Comparison of ENCODE assay signal across 21 cellular contexts in genomic region chr9:112341741-112342140, GRCh38. TPM values are rescaled to one million over a fixed set of nuclear protein-coding genes. Genes with fewer than 3 reads are reported as not detected.
DNase-seq lines count a peak whose midpoint lies in the region; ATAC-seq, FAIRE-seq and TF ChIP-seq lines count a peak whose summit lies in the region.
"Had no signal": no experiment of that assay in that cellular context is flagged by ENCODE, and none has a peak within 500 bp of the region (broad histone marks: within the 10 kb centered on the region; RNA-seq: fewer than 3 reads in every experiment).

No MANE protein-coding gene starts in this region.

- TF ChIP-seq RAD21 in HepG2 (CRISPR knock-in tag; IDR thresholded peaks at IDR 0.05) = no peak

- no peaks in the 10 kb centered on the region for H3K36me3 Mint-ChIP-seq in stimulated activated naive B cell treated with anti-CD40 and anti-IgM and Interleukin-4, amounts not matched to agents 10 μg/mL and 1 μg/mL and 100 μg/mL, for 72 hours

- intact Hi-C loops in HepG2 (cut with micrococcal nuclease; ENCODE audit: unreplicated experiment) = no loop called here
- intact Hi-C loops in right lobe of liver (cut with DNase I) = no loop called here

- POLR2A ChIA-PET in HepG2 (lab: Yijun Ruan, JAX) = interaction anchor here (0.7 to 1.0 kb wide), 2 partner anchors 8 to 165 kb away, joined by 3 to 7 read pairs; partner anchors contain the start of gene PTBP3

- no peak overlapping the region for H3K4me3 ChIP-seq in HepG2 (replicated peaks in 1 of 3; ENCODE audit: insufficient read depth in 1 of 3, low read depth in 2 of 3, low read length in 3 of 3)
- H3K4me3 ChIP-seq in right lobe of liver = no peak overlapping the region
- H3K4me3 ChIP-seq in RWPE2 (ENCODE audit: severe bottlenecking) = no peak overlapping the region
- H3K4me3 ChIP-seq in foreskin fibroblast (ENCODE audit: low read depth in 1 of 2, low read length in 2 of 2) = no peak overlapping the region
- H3K4me3 ChIP-seq: GM12878, lower lobe of right lung, ovary, transverse colon had no signal

- H3K9ac ChIP-seq in HepG2 (ENCODE audit: insufficient read depth, low read depth, low read length) = no peak overlapping the region

- 0 out of 2 replicates have a peak overlapping the region, but pooled peaks have one; percentile 19 for H3K4me2 ChIP-seq in HepG2 (ENCODE audit: low read depth, low read length)

- H2AFZ ChIP-seq in HepG2 (ENCODE audit: low read length) = no peak overlapping the region

- peak; percentile 52 for DNase-seq in HepG2 (ENCODE audit: low spot score)
- no peak for DNase-seq in right lobe of liver
- DNase-seq in RWPE2 (ENCODE audit: low spot score) = no peak
- DNase-seq in foreskin fibroblast = peak; percentile 33 to 60
- peak; percentile 31 for DNase-seq in urothelium cell line (ENCODE audit: low spot score)
- no peak for DNase-seq in stimulated activated naive B cell treated with anti-CD40 and anti-IgM and Interleukin-4, amounts not matched to agents 10 μg/mL and 1 μg/mL and 100 μg/mL, for 72 hours
- no peak for DNase-seq in activated gamma-delta T cell (lab: John Stamatoyannopoulos, UW)
- no peak for DNase-seq in NCI-H69 (lab: John Stamatoyannopoulos, UW)
- DNase-seq: activated CD4-positive, alpha-beta T cell treated with anti-CD3 and anti-CD28 coated beads, Interleukin-2, amount 50 U/mL, for 4 hours; DMS 273 treated with DMSO at 0.1 percent for 48 hours; effector memory CD8-positive, alpha-beta T cell; lower lobe of right lung; NCI-H2171 treated with DMSO at 0.1 percent for 48 hours; OCI-M1; ovary; stimulated activated CD4-positive, alpha-beta T cell treated with anti-CD3 and anti-CD28 coated beads, Interleukin-15, amount 100 ng/mL, for 24 hours; transverse colon had no signal

- H3K27me3 ChIP-seq in HepG2 (ENCODE audit: control insufficient read depth in 1 of 2, insufficient read depth in 2 of 2, low read length in 2 of 2) (no peaks in the 10 kb centered on the region), right lobe of liver (no peaks in the 10 kb centered on the region), RWPE2 (ENCODE audit: insufficient read depth, poor library complexity, severe bottlenecking) (no peaks in the 10 kb centered on the region)
- H3K27me3 ChIP-seq: ovary, transverse colon had no signal

- H3K27ac ChIP-seq in HepG2 (ENCODE audit: extremely low read length, insufficient read depth, low read length) = peak overlapping the region; percentile 50
- no peak overlapping the region for H3K27ac ChIP-seq in right lobe of liver
- peak overlapping the region; percentile 33 for H3K27ac ChIP-seq in RWPE2 (ENCODE audit: poor library complexity, severe bottlenecking)
- H3K27ac ChIP-seq: lower lobe of right lung, ovary, transverse colon had no signal

- H3K4me3 Mint-ChIP-seq in stimulated activated naive B cell treated with anti-CD40 and anti-IgM and Interleukin-4, amounts not matched to agents 10 μg/mL and 1 μg/mL and 100 μg/mL, for 72 hours = no peak overlapping the region
- H3K4me3 Mint-ChIP-seq: effector memory CD8-positive, alpha-beta T cell; T-helper 2 cell treated with Interferon-gamma antibody and Interleukin-4, amounts not matched to agents 5 μg/mL and 100 μg/mL, for 36 hours had no signal

- H3K9me3 Mint-ChIP-seq in stimulated activated naive B cell treated with anti-CD40 and anti-IgM and Interleukin-4, amounts not matched to agents 10 μg/mL and 1 μg/mL and 100 μg/mL, for 72 hours = no peaks in the 10 kb centered on the region
- H3K9me3 Mint-ChIP-seq: activated T-helper 2 cell treated with anti-CD3 and anti-CD28 coated beads, Interferon-gamma antibody, Interleukin-2, Interleukin-4, amounts not matched to agents 10 μg/mL and 5 μg/mL and 100 μg/mL, durations not matched to agents 14 hours and 24 hours and 36 hours; effector memory CD8-positive, alpha-beta T cell; T-helper 2 cell treated with Interferon-gamma antibody and Interleukin-4, amounts not matched to agents 5 μg/mL and 100 μg/mL, for 36 hours had no signal

- H3K36me3 ChIP-seq in HepG2 (replicated peaks in 1 of 2; ENCODE audit: control insufficient read depth in 1 of 2, insufficient read depth in 2 of 2, low read length in 2 of 2) = no peaks in the 10 kb centered on the region
- no peaks in the 10 kb centered on the region for H3K36me3 ChIP-seq in right lobe of liver
- H3K36me3 ChIP-seq in RWPE2 (ENCODE audit: low read depth) = no peaks in the 10 kb centered on the region
- H3K36me3 ChIP-seq: lower lobe of right lung, ovary, transverse colon had no signal

- TF ChIP-seq POLR2A in HepG2 (IDR thresholded peaks at IDR 0.05; ENCODE audit: insufficient read depth in 1 of 2, low read depth in 2 of 2, low read length in 2 of 2) (no peak), right lobe of liver (IDR thresholded peaks at IDR 0.05) (no peak)

- H3K4me1 ChIP-seq in HepG2 (ENCODE audit: insufficient read depth, low read length) (peaks cover 48% of the 10 kb centered on the region), right lobe of liver (peaks cover 0 to 19% (median 8%) of the 10 kb centered on the region in 4 donors), RWPE2 (ENCODE audit: insufficient read depth, poor library complexity, severe bottlenecking) (peaks cover 12% of the 10 kb centered on the region)
- H3K4me1 ChIP-seq: lower lobe of right lung had no signal

- no peaks in the 10 kb centered on the region for H3K9me3 ChIP-seq in HepG2 (ENCODE audit: low read length)
- H3K9me3 ChIP-seq in right lobe of liver = no peaks in the 10 kb centered on the region
- H3K9me3 ChIP-seq in RWPE2 (ENCODE audit: severe bottlenecking) = no peaks in the 10 kb centered on the region
- H3K9me3 ChIP-seq: lower lobe of right lung, ovary, transverse colon had no signal

- no peaks in the 10 kb centered on the region for H3K27me3 Mint-ChIP-seq in stimulated activated naive B cell treated with anti-CD40 and anti-IgM and Interleukin-4, amounts not matched to agents 10 μg/mL and 1 μg/mL and 100 μg/mL, for 72 hours

- no peaks in the 10 kb centered on the region for H3K4me1 Mint-ChIP-seq in stimulated activated naive B cell treated with anti-CD40 and anti-IgM and Interleukin-4, amounts not matched to agents 10 μg/mL and 1 μg/mL and 100 μg/mL, for 72 hours

- no peak overlapping the region for H3K27ac Mint-ChIP-seq in stimulated activated naive B cell treated with anti-CD40 and anti-IgM and Interleukin-4, amounts not matched to agents 10 μg/mL and 1 μg/mL and 100 μg/mL, for 72 hours
- H3K27ac Mint-ChIP-seq: activated T-helper 2 cell treated with anti-CD3 and anti-CD28 coated beads, Interferon-gamma antibody, Interleukin-2, Interleukin-4, amounts not matched to agents 10 μg/mL and 5 μg/mL and 100 μg/mL, durations not matched to agents 14 hours and 24 hours and 36 hours; effector memory CD8-positive, alpha-beta T cell; T-helper 2 cell treated with Interferon-gamma antibody and Interleukin-4, amounts not matched to agents 5 μg/mL and 100 μg/mL, for 36 hours had no signal

- TF ChIP-seq CTCF in HepG2 (CRISPR knock-in tag; IDR thresholded peaks at IDR 0.05) = no peak
- TF ChIP-seq CTCF in right lobe of liver (IDR thresholded peaks at IDR 0.05) = no peak
- TF ChIP-seq CTCF in RWPE2 (IDR thresholded peaks at IDR 0.05; ENCODE audit: poor library complexity, severe bottlenecking) = no peak
- TF ChIP-seq CTCF in foreskin fibroblast (IDR thresholded peaks at IDR 0.05; ENCODE audit: low read depth, low read length) = no peak

- TF ChIP-seq EP300 in HepG2 (IDR thresholded peaks at IDR 0.05; ENCODE audit: low read depth in 2 of 2, low read length in 2 of 2) (no peak), HepG2 (CRISPR knock-in tag; IDR thresholded peaks at IDR 0.05; ENCODE audit: borderline replicate concordance) (no peak)

- CTCF ChIA-PET in HepG2 (lab: Yijun Ruan, JAX; ENCODE audit: low intra/inter-chr PET ratio, low total read pairs) = no interaction called here

- peak; percentile 42; the same call in 2 of the 3 replicates for ATAC-seq in HepG2
- ATAC-seq in right lobe of liver = no peak
- peak; percentile 85 for ATAC-seq in RWPE2 (ENCODE audit: low read depth)
- no peak for ATAC-seq in stimulated activated naive B cell treated with anti-CD40 and anti-IgM and Interleukin-4, amounts not matched to agents 10 μg/mL and 1 μg/mL and 100 μg/mL, for 72 hours (replicated peaks)
- ATAC-seq: effector memory CD8-positive, alpha-beta T cell; GM12878; lower lobe of right lung had no signal

- no peaks in the 10 kb centered on the region for H3K79me2 ChIP-seq in HepG2 (ENCODE audit: insufficient read depth, low read length)

- in situ Hi-C loops in HepG2 (cut with HindIII; ENCODE audit: extremely low pct_ligation_motif_present, low pct_unique_long_range_greater_than_20kb) = no loop called here

- BruUV-seq in HepG2 (replicated peaks; lab: Mats Ljungman, UMichigan) = no TSS peak

- FAIRE-seq in HepG2 (lab: Jason Lieb, UNC) (no peak), urothelium cell line (lab: Jason Lieb, UNC) (no peak)
- FAIRE-seq: A204.1, GM12878 had no signal

- H4K20me1 ChIP-seq in HepG2 (ENCODE audit: insufficient read depth, low read length) = no peaks in the 10 kb centered on the region

RNA-seq across cellular contexts. Expression of gene PTBP3, which starts 8.3 kb away (rescaled TPM):
- total RNA-seq in HepG2 (2016; rRNA removed; fragmentation: Illumina TruSeq; extraction: Trizol) (52.8 and 79.5 TPM in 2 replicates), right lobe of liver (10 to 100 TPM; 16.3 to 29.9 (median 19.3) TPM)
- total RNA-seq in HepG2 (2016; cell fraction: cytosol; rRNA removed; fragmentation: Illumina TruSeq; extraction: Trizol; ENCODE audit: low read depth) = 116 and 122 TPM in 2 replicates
- total RNA-seq in HepG2 (2016; cell fraction: insoluble cytoplasmic fraction; rRNA removed; fragmentation: Illumina TruSeq; extraction: Trizol) = 55.6 and 78.0 TPM in 2 replicates
- 44.6 and 47.8 TPM in 2 replicates for total RNA-seq in HepG2 (2016; cell fraction: membrane; rRNA removed; fragmentation: Illumina TruSeq; extraction: Trizol)
- total RNA-seq in HepG2 (2016; cell fraction: nucleus; rRNA removed; fragmentation: Illumina TruSeq; extraction: Trizol) = 33.0 and 35.9 TPM in 2 replicates
- polyA plus RNA-seq in HepG2 (2011; rRNA removed) = 35.6 and 61.1 TPM in 2 replicates
- polyA plus RNA-seq in HepG2 (2011; cell fraction: cytosol; rRNA removed) = 23.4 and 43.1 TPM in 2 replicates
- 33.0 and 38.2 TPM in 2 replicates for polyA plus RNA-seq in HepG2 (2011; cell fraction: nucleus; rRNA removed)
- polyA plus RNA-seq in HepG2 (2012) = 20.2 and 22.4 TPM in 2 replicates
- polyA plus RNA-seq in HepG2 (2016; cell fraction: cytosol; fragmentation: Illumina TruSeq; extraction: Trizol; ENCODE audit: low read depth) = 2.3 and 2.6 TPM in 2 replicates
- polyA plus RNA-seq in HepG2 (2016; cell fraction: insoluble cytoplasmic fraction; fragmentation: Illumina TruSeq; extraction: Trizol; ENCODE audit: low read depth) = 67.1 and 71.0 TPM in 2 replicates
- 10.9 and 11.4 TPM in 2 replicates for polyA plus RNA-seq in HepG2 (2016; cell fraction: membrane; fragmentation: Illumina TruSeq; extraction: Trizol; ENCODE audit: low read depth)
- 30.4 TPM in 2 replicates for polyA plus RNA-seq in HepG2 (2016; cell fraction: nucleus; fragmentation: Illumina TruSeq; extraction: Trizol; ENCODE audit: insufficient read depth, low read depth)
- 104 and 144 TPM in 2 replicates for polyA minus RNA-seq in HepG2 (2011; rRNA and poly(A)+ RNA removed; ENCODE audit: low replicate concordance)
- 55.4 and 66.1 TPM in 2 replicates for polyA minus RNA-seq in HepG2 (2011; cell fraction: cytosol; rRNA and poly(A)+ RNA removed)
- polyA minus RNA-seq in HepG2 (2011; cell fraction: nucleus; rRNA and poly(A)+ RNA removed) = 44.7 and 50.8 TPM in 2 replicates

RNA-seq across cellular contexts. Expression of gene HSDL2, which starts 38.2 kb away (rescaled TPM):
- 55.3 and 76.3 TPM in 2 replicates for total RNA-seq in HepG2 (2016; rRNA removed; fragmentation: Illumina TruSeq; extraction: Trizol)
- 26.8 and 28.8 TPM in 2 replicates for total RNA-seq in HepG2 (2016; cell fraction: cytosol; rRNA removed; fragmentation: Illumina TruSeq; extraction: Trizol; ENCODE audit: low read depth)
- total RNA-seq in HepG2 (2016; cell fraction: insoluble cytoplasmic fraction; rRNA removed; fragmentation: Illumina TruSeq; extraction: Trizol) = 57.7 and 86.7 TPM in 2 replicates
- total RNA-seq in HepG2 (2016; cell fraction: membrane; rRNA removed; fragmentation: Illumina TruSeq; extraction: Trizol) = 36.5 and 40.1 TPM in 2 replicates
- 32.2 and 40.4 TPM in 2 replicates for total RNA-seq in HepG2 (2016; cell fraction: nucleus; rRNA removed; fragmentation: Illumina TruSeq; extraction: Trizol)
- 57.7 and 80.2 TPM in 2 replicates for polyA plus RNA-seq in HepG2 (2011; rRNA removed)
- polyA plus RNA-seq in HepG2 (2011; cell fraction: cytosol; rRNA removed) = 36.9 and 43.5 TPM in 2 replicates
- 22.2 and 23.4 TPM in 2 replicates for polyA plus RNA-seq in HepG2 (2011; cell fraction: nucleus; rRNA removed)
- 47.7 and 65.1 TPM in 2 replicates for polyA plus RNA-seq in HepG2 (2012)
- polyA plus RNA-seq in HepG2 (2016; cell fraction: cytosol; fragmentation: Illumina TruSeq; extraction: Trizol; ENCODE audit: low read depth) = 18.6 and 21.0 TPM in 2 replicates
- polyA plus RNA-seq in HepG2 (2016; cell fraction: insoluble cytoplasmic fraction; fragmentation: Illumina TruSeq; extraction: Trizol; ENCODE audit: low read depth) = 69.6 and 82.4 TPM in 2 replicates
- polyA plus RNA-seq in HepG2 (2016; cell fraction: membrane; fragmentation: Illumina TruSeq; extraction: Trizol; ENCODE audit: low read depth) = 26.5 and 28.6 TPM in 2 replicates
- polyA plus RNA-seq in HepG2 (2016; cell fraction: nucleus; fragmentation: Illumina TruSeq; extraction: Trizol; ENCODE audit: insufficient read depth, low read depth) = 38.5 and 39.3 TPM in 2 replicates
- polyA minus RNA-seq in HepG2 (2011; rRNA and poly(A)+ RNA removed; ENCODE audit: low replicate concordance) = 28.6 and 43.8 TPM in 2 replicates
- 58.9 and 62.7 TPM in 2 replicates for polyA minus RNA-seq in HepG2 (2011; cell fraction: cytosol; rRNA and poly(A)+ RNA removed)
- polyA minus RNA-seq in HepG2 (2011; cell fraction: nucleus; rRNA and poly(A)+ RNA removed) = 66.0 and 70.4 TPM in 2 replicates
- total RNA-seq in right lobe of liver = 10 to 100 TPM; 65.8 to 96.8 (median 79.8) TPM

Comparison
In these comparisons a context has a peak if more than half of its experiments do, and no peak if none do; other contexts are left out.
1. ATAC-seq: peak in HepG2 (single experiment) and RWPE2 (single experiment); none in right lobe of liver (0 of 4) and stimulated activated naive B cell treated with anti-CD40 and anti-IgM and Interleukin-4, amounts not matched to agents 10 μg/mL and 1 μg/mL and 100 μg/mL, for 72 hours (0 of 2).
2. DNase-seq: peak in HepG2 (single experiment), foreskin fibroblast (2 of 2) and urothelium cell line (single experiment); none in right lobe of liver (0 of 3), RWPE2 (single experiment), stimulated activated naive B cell treated with anti-CD40 and anti-IgM and Interleukin-4, amounts not matched to agents 10 μg/mL and 1 μg/mL and 100 μg/mL, for 72 hours (single experiment), activated gamma-delta T cell (single experiment) and NCI-H69 (single experiment).
3. H3K27ac ChIP-seq: peak in HepG2 (single experiment) and RWPE2 (single experiment); none in right lobe of liver (0 of 3).